In the genomic region with DNA sequence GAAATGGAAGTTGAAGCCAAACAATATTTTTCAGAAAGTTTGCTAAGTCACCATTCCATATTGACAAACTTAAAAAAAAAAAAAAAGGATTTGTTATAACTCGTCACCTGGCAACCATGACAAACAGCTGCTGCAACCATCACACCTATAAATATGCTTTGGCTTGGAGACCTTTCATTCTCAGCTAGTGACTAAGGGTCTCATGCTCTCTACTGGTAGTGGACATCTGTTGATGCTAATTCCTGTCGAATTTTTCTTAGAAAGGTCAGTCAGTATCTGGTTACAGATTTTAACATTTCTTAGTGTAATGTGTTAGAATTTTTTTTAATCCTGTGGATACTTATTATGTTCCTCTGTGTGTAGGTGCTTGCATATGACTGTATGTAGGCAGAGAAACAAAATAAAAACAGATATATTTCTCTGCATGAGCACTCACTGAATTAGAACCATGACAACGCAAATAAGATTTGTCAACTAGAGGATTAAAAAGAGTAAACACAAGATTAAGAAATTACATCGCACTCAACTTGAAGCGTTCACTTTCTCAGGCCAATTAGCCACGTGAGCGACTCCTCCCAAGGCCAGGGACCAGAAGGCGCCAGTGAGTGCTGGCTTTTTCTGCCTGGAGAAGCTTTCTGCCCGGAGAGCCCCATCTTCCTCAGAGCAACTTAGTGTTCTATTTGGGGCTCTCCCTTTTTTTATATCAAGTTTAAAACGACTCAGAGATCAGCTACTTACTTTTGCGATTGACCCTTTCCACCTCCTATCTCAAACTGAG, we compare ENCODE assay signal across 10 cellular contexts. TPM values are rescaled to one million over a fixed set of nuclear protein-coding genes. Genes with fewer than 3 reads are reported as not detected.
A peak's percentile ranks its signal among the peaks of the same experiment; 100 is the strongest.
DNase-seq lines count a peak whose midpoint lies in the region; ATAC-seq and TF ChIP-seq lines count a peak whose summit lies in the region.
"Had no signal": no experiment of that assay in that cellular context is flagged by ENCODE, and none has a peak within 500 bp of the region (broad histone marks: within the 10 kb centered on the region; RNA-seq: fewer than 3 reads in every experiment).

No MANE protein-coding gene starts in this region.

- no peak overlapping the region for H3K27ac ChIP-seq in AG04450 (ENCODE audit: low read depth, low read length)
- H3K27ac ChIP-seq: tibial nerve had no signal

- TF ChIP-seq CTCF in AG04450 (IDR thresholded peaks at IDR 0.05; ENCODE audit: low read depth, low read length) (no peak), MCF 10A (IDR thresholded peaks at IDR 0.05; ENCODE audit: unreplicated experiment) (no peak)

- peak overlapping the region; percentile 57 for H3K4me3 Mint-ChIP-seq in MCF 10A (ENCODE audit: unreplicated experiment)
- H3K4me3 Mint-ChIP-seq: central memory CD8-positive, alpha-beta T cell had no signal

- peaks cover 5% of the 10 kb centered on the region for H3K9me3 ChIP-seq in AG04450 (ENCODE audit: control insufficient read depth, insufficient read depth, low read length)

- no peaks in the 10 kb centered on the region for H3K36me3 Mint-ChIP-seq in MCF 10A (ENCODE audit: insufficient read depth, unreplicated experiment)

- H3K4me1 Mint-ChIP-seq in MCF 10A (ENCODE audit: insufficient read depth, unreplicated experiment) = peaks cover 16% of the 10 kb centered on the region
- H3K4me1 Mint-ChIP-seq: central memory CD8-positive, alpha-beta T cell had no signal

- ATAC-seq in HG02642 (IDR thresholded peaks at IDR 0.05; ENCODE audit: poor library complexity, unreplicated experiment) = no peak
- no peak for ATAC-seq in GM21717 (IDR thresholded peaks at IDR 0.05; ENCODE audit: unreplicated experiment)

- H3K27me3 ChIP-seq in AG04450 (ENCODE audit: control insufficient read depth, insufficient read depth, low read length) = peaks cover 6% of the 10 kb centered on the region
- H3K27me3 ChIP-seq: tibial nerve had no signal

- H3K27me3 Mint-ChIP-seq in MCF 10A (ENCODE audit: insufficient read depth, unreplicated experiment) = no peaks in the 10 kb centered on the region
- H3K27me3 Mint-ChIP-seq: central memory CD8-positive, alpha-beta T cell had no signal

- DNase-seq in AG04450 (ENCODE audit: low read depth, low spot score) (peak; percentile 6), HS-27A (ENCODE audit: low read depth) (peak; percentile 51), MCF 10A (ENCODE audit: unreplicated experiment) (peak; percentile 57), lung microvascular endothelial cell (ENCODE audit: low read depth in 2 of 2) (peak; percentile 40 to 55), 8988T (no peak)
- DNase-seq in activated CD4-positive, alpha-beta T cell treated with anti-CD3 and anti-CD28 coated beads, Interleukin-2, amount 50 U/mL, for 1 hour = no peak

- BruUV-seq in MCF 10A (replicated peaks; lab: Mats Ljungman, UMichigan) = TSS peak; percentile 94

- POLR2A ChIA-PET in AG04450 (lab: Yijun Ruan, JAX) (interaction anchor here (0.6 kb wide), 1 partner anchor 222 kb away, joined by 12 read pairs; no protein-coding TSS in a partner anchor), MCF 10A (lab: Yijun Ruan, JAX) (interaction anchor here (0.7 to 4.2 kb wide), 15 partner anchors 8 to 445 kb away, joined by 3 to 67 read pairs (median 5); no protein-coding TSS in a partner anchor)

- CTCF ChIA-PET in AG04450 (lab: Charles Lee) = interaction anchor here (0.5 kb wide), 1 partner anchor 206 kb away, joined by 5 read pairs; no protein-coding TSS in a partner anchor
- CTCF ChIA-PET in MCF 10A (lab: Yijun Ruan, JAX) = interaction anchor here (0.6 to 4.3 kb wide), 12 partner anchors 11 to 710 kb away, joined by 3 to 73 read pairs (median 4); no protein-coding TSS in a partner anchor

- intact Hi-C loops in MCF 10A (cut with micrococcal nuclease) = no loop called here

- no peak overlapping the region for H3K4me3 ChIP-seq in AG04450 (ENCODE audit: low read depth, low read length)
- H3K4me3 ChIP-seq: tibial nerve had no signal

- peak overlapping the region; percentile 96 for H3K27ac Mint-ChIP-seq in MCF 10A (ENCODE audit: low read depth, unreplicated experiment)

- no peaks in the 10 kb centered on the region for H3K9me3 Mint-ChIP-seq in MCF 10A (ENCODE audit: unreplicated experiment)
- H3K9me3 Mint-ChIP-seq: central memory CD8-positive, alpha-beta T cell had no signal

RNA-seq across cellular contexts. Expression of gene ZNF622, which starts 27.0 kb away (rescaled TPM):
- polyA plus RNA-seq in AG04450 (2011; rRNA removed) = 19.8 and 21.5 TPM in 2 replicates
- 15.4 and 15.5 TPM in 2 replicates for polyA minus RNA-seq in AG04450 (2011; rRNA and poly(A)+ RNA removed)
- total RNA-seq in MCF 10A (2022) (34.0 and 34.1 TPM in 2 replicates), lung microvascular endothelial cell (23.3 and 33.5 TPM in 2 replicates)

Comparison
In these comparisons a context has a peak if more than half of its experiments do, and no peak if none do; other contexts are left out.
1. DNase-seq: peak in AG04450 (single experiment), HS-27A (single experiment), MCF 10A (single experiment) and lung microvascular endothelial cell (2 of 2); none in 8988T (single experiment) and activated CD4-positive, alpha-beta T cell treated with anti-CD3 and anti-CD28 coated beads, Interleukin-2, amount 50 U/mL, for 1 hour (single experiment).